9 cellular contexts compared by ENCODE assay signal in the genomic region with DNA sequence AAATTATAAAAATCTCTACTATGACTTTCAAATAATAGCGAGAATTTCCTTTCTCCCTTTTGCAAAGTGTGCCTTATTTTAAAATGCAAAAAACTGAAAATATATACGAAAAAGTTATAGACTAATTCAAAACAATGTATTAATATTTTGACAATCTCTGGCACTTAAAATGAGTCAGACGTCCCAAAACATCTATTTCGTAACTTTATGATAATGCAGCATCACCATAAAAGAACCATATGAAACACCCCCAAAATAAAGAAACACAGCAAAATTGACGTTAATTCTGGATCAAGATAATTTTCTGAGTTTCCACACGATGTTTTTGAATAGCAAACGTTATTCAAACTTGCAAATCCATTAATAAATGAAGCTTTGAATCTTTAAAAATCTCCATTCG. TPM values are rescaled to one million over a fixed set of nuclear protein-coding genes. Genes with fewer than 3 reads are reported as not detected.
DNase-seq lines count a peak whose midpoint lies in the region; ATAC-seq, FAIRE-seq and TF ChIP-seq lines count a peak whose summit lies in the region.
"Had no signal": no experiment of that assay in that cellular context is flagged by ENCODE, and none has a peak within 500 bp of the region (broad histone marks: within the 10 kb centered on the region; RNA-seq: fewer than 3 reads in every experiment).

No MANE protein-coding gene starts in this region.

- no peak for TF ChIP-seq EP300 in stomach (IDR thresholded peaks at IDR 0.05)

- WGBS in stomach, 5 donors, result 12 to 17% (median 15%) methylated on average over 8 of the region's 8 CpGs

- in situ Hi-C loops in G401 (cut with HindIII; ENCODE audit: low sequenced_read_pairs), result no loop called here

- no peak for TF ChIP-seq POLR2A in stomach (IDR thresholded peaks at IDR 0.05)

- no peaks in the 10 kb centered on the region for H3K9me3 Mint-ChIP-seq in activated CD8-positive, alpha-beta T cell treated with anti-CD3 and anti-CD28 coated beads, Interleukin-2, amount 10 ng/mL, durations not matched to agents 7 days and 5 days (ENCODE audit: insufficient read depth)

- H3K9me3 ChIP-seq in iPS-18a (ENCODE audit: control insufficient read depth, low read depth, low read length) (no peaks in the 10 kb centered on the region), stomach (no peaks in the 10 kb centered on the region)

- TF ChIP-seq CTCF in stomach (IDR thresholded peaks at IDR 0.05), result no peak
- no peak for TF ChIP-seq CTCF in D721Med (IDR thresholded peaks at IDR 0.05; ENCODE audit: insufficient read depth, missing control alignments)

- no peak for FAIRE-seq in D721Med (lab: Jason Lieb, UNC)
- FAIRE-seq: A204.1 had no signal

- intact Hi-C loops in stomach (cut with DNase I; ENCODE audit: low total_unique reads), result no loop called here

- H3K4me1 ChIP-seq in iPS-18a (ENCODE audit: control insufficient read depth, low read depth, low read length) (peaks cover 3% of the 10 kb centered on the region), stomach (peaks cover 13 to 73% (median 45%) of the 10 kb centered on the region in 4 donors)

- peaks cover 18% of the 10 kb centered on the region for H3K36me3 Mint-ChIP-seq in activated CD8-positive, alpha-beta T cell treated with anti-CD3 and anti-CD28 coated beads, Interleukin-2, amount 10 ng/mL, durations not matched to agents 7 days and 5 days (ENCODE audit: low read depth)

- no peaks in the 10 kb centered on the region for H3K27me3 Mint-ChIP-seq in activated CD8-positive, alpha-beta T cell treated with anti-CD3 and anti-CD28 coated beads, Interleukin-2, amount 10 ng/mL, durations not matched to agents 7 days and 5 days (ENCODE audit: low read depth)

- ATAC-seq in activated CD8-positive, alpha-beta T cell treated with anti-CD3 and anti-CD28 coated beads, Interleukin-2, amount 10 ng/mL, durations not matched to agents 7 days and 5 days, result no peak

- H3K9ac ChIP-seq in iPS-18a (ENCODE audit: low read length), result peak overlapping the region; percentile 88

- H3K27me3 ChIP-seq in iPS-18a (ENCODE audit: control insufficient read depth, insufficient read depth, low read length), result no peaks in the 10 kb centered on the region
- no peaks in the 10 kb centered on the region for H3K27me3 ChIP-seq in stomach

- POLR2A ChIA-PET in activated CD8-positive, alpha-beta T cell treated with anti-CD3 and anti-CD28 coated beads, Interleukin-2, amount 10 ng/mL, durations not matched to agents 7 days and 5 days (lab: Charles Lee), result interaction anchor here (0.7 to 2.6 kb wide), 5 partner anchors 9 to 344 kb away, joined by 3 to 27 read pairs (median 9); a partner anchor contains a TSS

- peak overlapping the region; percentile 100 for H3K4me3 ChIP-seq in iPS-18a (ENCODE audit: low read length)
- peak overlapping the region; percentile 78 to 99 (median 90) for H3K4me3 ChIP-seq in stomach

- peak; percentile 3 for DNase-seq in NOMO-1 treated with DMSO at 0.1 percent for 48 hours (lab: John Stamatoyannopoulos, UW; ENCODE audit: unreplicated experiment)
- DNase-seq in NOMO-1 treated with dmso at 0.1 percent for 144 hours (lab: John Stamatoyannopoulos, UW; ENCODE audit: unreplicated experiment), result no peak
- DNase-seq in activated CD8-positive, alpha-beta T cell treated with anti-CD3 and anti-CD28 coated beads, Interleukin-2, amount 10 ng/mL, durations not matched to agents 7 days and 5 days, result no peak
- DNase-seq in stomach, result no peak
- DNase-seq in G401 (ENCODE audit: low spot score), result no peak
- DNase-seq in DMS53 treated with DMSO at 0.1 percent for 48 hours (lab: John Stamatoyannopoulos, UW; ENCODE audit: unreplicated experiment), result no peak
- no peak for DNase-seq in D721Med (ENCODE audit: insufficient read length, low spot score)

- H3K4me1 Mint-ChIP-seq in activated CD8-positive, alpha-beta T cell treated with anti-CD3 and anti-CD28 coated beads, Interleukin-2, amount 10 ng/mL, durations not matched to agents 7 days and 5 days (ENCODE audit: low read depth), result peaks cover 44% of the 10 kb centered on the region

- peak overlapping the region; percentile 99 for H3K4me3 Mint-ChIP-seq in activated CD8-positive, alpha-beta T cell treated with anti-CD3 and anti-CD28 coated beads, Interleukin-2, amount 10 ng/mL, durations not matched to agents 7 days and 5 days

- H3K27ac ChIP-seq in iPS-18a (ENCODE audit: low read length) (no peak overlapping the region), stomach (peak overlapping the region in 3 of 5 donors; percentile 89 to 97 (median 89))

- CTCF ChIA-PET in activated CD8-positive, alpha-beta T cell treated with anti-CD3 and anti-CD28 coated beads, Interleukin-2, amount 10 ng/mL, durations not matched to agents 7 days and 5 days (lab: Charles Lee), result interaction anchor here (1.8 to 2.4 kb wide), 4 partner anchors 9 to 276 kb away, joined by 6 to 14 read pairs (median 9); a partner anchor contains a TSS

- peak overlapping the region; percentile 99 for H3K27ac Mint-ChIP-seq in activated CD8-positive, alpha-beta T cell treated with anti-CD3 and anti-CD28 coated beads, Interleukin-2, amount 10 ng/mL, durations not matched to agents 7 days and 5 days

- no peaks in the 10 kb centered on the region for H3K36me3 ChIP-seq in iPS-18a (ENCODE audit: control insufficient read depth, low read depth, low read length)
- H3K36me3 ChIP-seq in stomach, result no peaks in the 10 kb centered on the region

RNA-seq across cellular contexts. Expression of a gene that starts 1.0 kb away (rescaled TPM):
- total RNA-seq in activated CD8-positive, alpha-beta T cell treated with anti-CD3 and anti-CD28 coated beads, Interleukin-2, amount 10 ng/mL, durations not matched to agents 7 days and 5 days, result 10 to 100 TPM; 55.8 to 56.8 TPM
- total RNA-seq in stomach, result 100 to 1,000 TPM in 2 of 5 donors, 10 to 100 TPM in 2, 1 to 10 TPM in 1; 4.3 to 134 (median 64.8) TPM
- polyA plus RNA-seq in stomach, result 10 to 100 TPM; 39.1 to 68.1 (median 40.3) TPM
- 127 and 223 TPM in 2 replicates for total RNA-seq in G401 (2014; rRNA removed; shearing (Covaris generic))

RNA-seq across cellular contexts. Expression of a gene that starts 15.7 kb away (rescaled TPM):
- total RNA-seq in activated CD8-positive, alpha-beta T cell treated with anti-CD3 and anti-CD28 coated beads, Interleukin-2, amount 10 ng/mL, durations not matched to agents 7 days and 5 days, result 10 to 100 TPM; 23.1 to 24.6 TPM
- total RNA-seq in stomach, result 100 to 1,000 TPM in 1 of 5 donors, 10 to 100 TPM in 4; 14.5 to 149 (median 56.6) TPM
- polyA plus RNA-seq in stomach, result 10 to 100 TPM in 2 of 3 donors, 1 to 10 TPM in 1; 9.6 to 23.4 (median 16.7) TPM
- total RNA-seq in G401 (2014; rRNA removed; shearing (Covaris generic)), result 19.4 and 45.1 TPM in 2 replicates
